9 cellular contexts compared by ENCODE assay signal in genomic region chr4:6779667-6780565, GRCh38. TPM values are rescaled to one million over a fixed set of nuclear protein-coding genes. Genes with fewer than 3 reads are reported as not detected.
DNase-seq lines count a peak whose midpoint lies in the region; ATAC-seq and TF ChIP-seq lines count a peak whose summit lies in the region.
"Had no signal": no experiment of that assay in that cellular context is flagged by ENCODE, and none has a peak within 500 bp of the region (broad histone marks: within the 10 kb centered on the region; RNA-seq: fewer than 3 reads in every experiment).

No MANE protein-coding gene starts in this region.

- no peaks in the 10 kb centered on the region for H3K27me3 ChIP-seq in heart right ventricle
- H3K27me3 ChIP-seq in right atrium auricular region = no peaks in the 10 kb centered on the region

- H3K4me3 ChIP-seq in heart right ventricle = no peak overlapping the region
- no peak overlapping the region for H3K4me3 ChIP-seq in right atrium auricular region

- peaks cover 11% of the 10 kb centered on the region for H3K4me1 Mint-ChIP-seq in HFFc6 (ENCODE audit: low read depth)

- no peaks in the 10 kb centered on the region for H3K36me3 Mint-ChIP-seq in HFFc6 (ENCODE audit: low read depth)

- no peak for DNase-seq in heart right ventricle
- DNase-seq in right atrium auricular region (ENCODE audit: low spot score) = no peak
- peak; percentile 34 for DNase-seq in RPMI7951 (ENCODE audit: low read depth)
- DNase-seq in iPS-NIHi7 (ENCODE audit: extremely low spot score) = peak; percentile 65
- DNase-seq in HFFc6 = no peak
- DNase-seq in omental fat pad (ENCODE audit: low spot score) = no peak

- H3K9me3 ChIP-seq in heart right ventricle = no peaks in the 10 kb centered on the region
- H3K9me3 ChIP-seq in right atrium auricular region = no peaks in the 10 kb centered on the region

- no peaks in the 10 kb centered on the region for H3K36me3 ChIP-seq in heart right ventricle
- H3K36me3 ChIP-seq in right atrium auricular region = no peaks in the 10 kb centered on the region

- H3K4me1 ChIP-seq in heart right ventricle = peaks cover under 1 to 38% (median 33%) of the 10 kb centered on the region in 9 donors
- peaks cover 0 to 19% of the 10 kb centered on the region in 2 donors for H3K4me1 ChIP-seq in right atrium auricular region

- TF ChIP-seq CTCF in heart right ventricle (IDR thresholded peaks at IDR 0.05) (no peak), right atrium auricular region (IDR thresholded peaks at IDR 0.05) (no peak), HFFc6 (IDR thresholded peaks at IDR 0.05) (no peak), omental fat pad (IDR thresholded peaks at IDR 0.05) (no peak)

- H3K9me3 Mint-ChIP-seq in HFFc6 = no peaks in the 10 kb centered on the region

- ATAC-seq in heart right ventricle (no peak), GM21576 (IDR thresholded peaks at IDR 0.05; ENCODE audit: unreplicated experiment) (no peak), GM19395 (IDR thresholded peaks at IDR 0.05; ENCODE audit: unreplicated experiment) (no peak), omental fat pad (ENCODE audit: low FRiP score) (no peak)

- H3K27ac ChIP-seq in heart right ventricle (peak overlapping the region in 9 of 10 donors; percentile 6 to 100 (median 41)), right atrium auricular region (peak overlapping the region in 1 of 2 donors; percentile 96)
- H3K27ac ChIP-seq: epithelial cell of prostate had no signal

- H3K27ac Mint-ChIP-seq in HFFc6 = no peak overlapping the region

- peaks cover 21% of the 10 kb centered on the region for H3K27me3 Mint-ChIP-seq in HFFc6 (ENCODE audit: insufficient read depth)

- WGBS in heart right ventricle, 2 donors = 65 to 74% methylated on average over 17 of the region's 17 CpGs

- no peak overlapping the region for H3K4me3 Mint-ChIP-seq in HFFc6

- intact Hi-C loops in heart right ventricle (cut with DNase I) = loop anchor here in 8 of 10 donors (2.0 to 10.0 kb wide), 7 partner anchors 58 to 302 kb away; partner anchors contain the start of gene BLOC1S4 (in 5 of the 8)

RNA-seq across cellular contexts. Expression of gene KIAA0232, which starts 2.6 kb away (rescaled TPM):
- total RNA-seq in heart right ventricle = 10 to 100 TPM; 63.4 to 89.6 (median 73.5) TPM
- polyA plus RNA-seq in heart right ventricle = 10 to 100 TPM; 12.8 to 23.6 TPM
- 10 to 100 TPM; 47.5 to 69.4 TPM for total RNA-seq in right atrium auricular region
- total RNA-seq in RPMI7951 (2014; rRNA removed; shearing (Covaris generic)) = 14.1 and 17.4 TPM in 2 replicates
- 10 to 100 TPM; 15.2 to 21.2 (median 19.0) TPM for total RNA-seq in HFFc6 (2021; fragmentation: NEBNext Ultra II Directional; extraction: Animal tissue kit (Norgen Biotek cat#: 25700))
- 10 to 100 TPM; 26.4 to 29.8 (median 27.0) TPM for total RNA-seq in omental fat pad

Comparison
In these comparisons a context has a peak if more than half of its experiments do, and no peak if none do; other contexts are left out.
1. DNase-seq: peak in RPMI7951 (single experiment) and iPS-NIHi7 (single experiment); none in heart right ventricle (0 of 2), right atrium auricular region (single experiment), HFFc6 (single experiment) and omental fat pad (single experiment).